ENCODE assay signal across 21 cellular contexts in the genomic region with DNA sequence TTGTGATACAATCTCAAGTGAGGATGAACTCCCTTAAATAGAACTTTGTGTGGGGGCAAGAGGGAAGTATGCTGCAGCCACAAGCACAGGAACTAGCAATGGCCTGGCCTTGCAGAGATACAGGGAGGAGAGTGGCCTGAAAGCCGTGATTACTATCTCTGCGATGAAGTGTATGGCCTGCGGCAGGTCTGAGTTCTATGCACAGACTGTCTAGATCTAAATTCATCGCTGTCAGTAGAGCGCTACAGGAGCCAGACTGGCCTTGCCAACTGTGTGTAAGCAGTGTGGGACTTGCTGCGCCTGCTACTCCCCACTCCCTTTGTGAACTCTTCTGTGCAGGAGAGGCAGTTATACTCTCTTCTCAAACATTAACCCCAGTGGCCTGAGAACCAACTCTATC.
DNase-seq lines count a peak whose midpoint lies in the region; ATAC-seq lines count a peak whose summit lies in the region.
"Had no signal": no experiment of that assay in that cellular context is flagged by ENCODE, and none has a peak within 500 bp of the region (broad histone marks: within the 10 kb centered on the region; RNA-seq: fewer than 3 reads in every experiment).

No MANE protein-coding gene starts in this region.

- H3K27ac Mint-ChIP-seq in stimulated activated naive CD8-positive, alpha-beta T cell treated with anti-CD3 and anti-CD28 coated beads, Interleukin-15, amount 100 ng/mL, for 72 hours: no peak overlapping the region
- no peak overlapping the region for H3K27ac Mint-ChIP-seq in naive thymus-derived CD8-positive, alpha-beta T cell
- H3K27ac Mint-ChIP-seq: B cell had no signal

- no peaks in the 10 kb centered on the region for H3K27me3 Mint-ChIP-seq in stimulated activated naive CD8-positive, alpha-beta T cell treated with anti-CD3 and anti-CD28 coated beads, Interleukin-15, amount 100 ng/mL, for 72 hours
- H3K27me3 Mint-ChIP-seq in naive thymus-derived CD8-positive, alpha-beta T cell: no peaks in the 10 kb centered on the region
- H3K27me3 Mint-ChIP-seq: B cell had no signal

- H3K36me3 Mint-ChIP-seq in naive thymus-derived CD8-positive, alpha-beta T cell: no peaks in the 10 kb centered on the region

- no peak for DNase-seq in stimulated activated naive CD8-positive, alpha-beta T cell treated with anti-CD3 and anti-CD28 coated beads, Interleukin-15, amount 100 ng/mL, for 72 hours
- no peak for DNase-seq in stimulated activated naive CD8-positive, alpha-beta T cell treated with anti-CD3 and anti-CD28 coated beads, Interleukin-15, Interleukin-2, amounts not matched to agents 100 U/mL and 50 U/mL, for 24 hours
- DNase-seq in SK-N-DZ (ENCODE audit: low spot score) (peak; percentile 20), islet precursor cell (peak; percentile 57), NCI-H128 (lab: John Stamatoyannopoulos, UW; ENCODE audit: unreplicated experiment) (no peak), AML-193 (lab: John Stamatoyannopoulos, UW) (no peak)
- DNase-seq in naive thymus-derived CD8-positive, alpha-beta T cell: no peak
- DNase-seq: GOT3, HCEC 1CT, NCI-H1092, NCI-H1436 treated with DMSO at 0.1 percent for 48 hours, NCI-H2029, NCI-H2227 treated with DMSO at 0.1 percent for 48 hours, NCI-H510A, PC-9, RPMI8226, T-helper 1 cell had no signal

- peaks cover 0 to 12% of the 10 kb centered on the region in 2 donors for H3K9me3 Mint-ChIP-seq in stimulated activated naive CD8-positive, alpha-beta T cell treated with anti-CD3 and anti-CD28 coated beads, Interleukin-15, amount 100 ng/mL, for 72 hours
- H3K9me3 Mint-ChIP-seq in naive thymus-derived CD8-positive, alpha-beta T cell: peaks cover 0 to 29% (median 12%) of the 10 kb centered on the region in 9 donors

- no peak overlapping the region for H3K4me3 Mint-ChIP-seq in stimulated activated naive CD8-positive, alpha-beta T cell treated with anti-CD3 and anti-CD28 coated beads, Interleukin-15, amount 100 ng/mL, for 72 hours
- no peak overlapping the region for H3K4me3 Mint-ChIP-seq in naive thymus-derived CD8-positive, alpha-beta T cell
- H3K4me3 Mint-ChIP-seq: B cell had no signal

- H3K4me1 Mint-ChIP-seq in stimulated activated naive CD8-positive, alpha-beta T cell treated with anti-CD3 and anti-CD28 coated beads, Interleukin-15, amount 100 ng/mL, for 72 hours: no peaks in the 10 kb centered on the region
- H3K4me1 Mint-ChIP-seq in naive thymus-derived CD8-positive, alpha-beta T cell: no peaks in the 10 kb centered on the region
- H3K4me1 Mint-ChIP-seq: B cell had no signal

- peak; percentile 23 for ATAC-seq in stimulated activated naive CD8-positive, alpha-beta T cell treated with anti-CD3 and anti-CD28 coated beads, Interleukin-15, amount 100 ng/mL, for 72 hours
- ATAC-seq in stimulated activated naive CD8-positive, alpha-beta T cell treated with anti-CD3 and anti-CD28 coated beads, Interleukin-15, Interleukin-2, amounts not matched to agents 100 U/mL and 50 U/mL, for 24 hours: no peak
- ATAC-seq in naive thymus-derived CD8-positive, alpha-beta T cell: no peak
- ATAC-seq in HG03432 (IDR thresholded peaks at IDR 0.05; ENCODE audit: unreplicated experiment): no peak
- ATAC-seq: HepG2, K562 had no signal

- POLR2A ChIA-PET in naive thymus-derived CD8-positive, alpha-beta T cell (lab: Charles Lee): no interaction called here

Comparison
In these comparisons a context has a peak if more than half of its experiments do, and no peak if none do; other contexts are left out.
1. DNase-seq: peak in SK-N-DZ (single experiment) and islet precursor cell (single experiment); none in stimulated activated naive CD8-positive, alpha-beta T cell treated with anti-CD3 and anti-CD28 coated beads, Interleukin-15, amount 100 ng/mL, for 72 hours (0 of 2), stimulated activated naive CD8-positive, alpha-beta T cell treated with anti-CD3 and anti-CD28 coated beads, Interleukin-15, Interleukin-2, amounts not matched to agents 100 U/mL and 50 U/mL, for 24 hours (single experiment), naive thymus-derived CD8-positive, alpha-beta T cell (0 of 10), NCI-H128 (single experiment) and AML-193 (0 of 2).